Comparison of ENCODE assay signal across 16 cellular contexts in the genomic region with DNA sequence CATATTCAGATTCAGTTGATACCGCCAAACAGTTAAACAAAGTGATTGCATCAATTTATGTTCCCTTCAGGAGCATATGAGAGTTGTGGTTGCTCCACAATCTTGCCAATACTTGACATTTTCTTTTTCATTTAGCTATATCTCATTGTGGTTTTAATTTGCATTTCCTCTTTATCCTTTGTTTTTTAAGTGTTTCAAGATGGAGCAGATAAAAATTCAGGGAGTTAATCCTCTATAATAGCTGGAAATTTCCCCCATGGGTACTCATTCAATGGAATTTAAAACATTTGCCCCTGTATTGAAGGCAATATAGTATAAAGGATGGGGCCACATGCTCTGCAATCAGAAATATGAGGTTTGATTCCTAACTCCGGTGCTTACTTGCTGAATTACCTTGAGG. TPM values are rescaled to one million over a fixed set of nuclear protein-coding genes. Genes with fewer than 3 reads are reported as not detected.
A peak's percentile ranks its signal among the peaks of the same experiment; 100 is the strongest.
DNase-seq lines count a peak whose midpoint lies in the region; ATAC-seq and TF ChIP-seq lines count a peak whose summit lies in the region.
"Had no signal": no experiment of that assay in that cellular context is flagged by ENCODE, and none has a peak within 500 bp of the region (broad histone marks: within the 10 kb centered on the region; RNA-seq: fewer than 3 reads in every experiment).

No MANE protein-coding gene starts in this region.

- no peaks in the 10 kb centered on the region for H4K20me1 ChIP-seq in GM23248 (ENCODE audit: insufficient read depth)

- H3K9me3 ChIP-seq in CD8-positive, alpha-beta T cell (ENCODE audit: low read length): no peaks in the 10 kb centered on the region
- H3K9me3 ChIP-seq in GM23248 (ENCODE audit: low read depth): no peaks in the 10 kb centered on the region
- H3K9me3 ChIP-seq: prostate gland had no signal

- H3F3A ChIP-seq in GM23248 (ENCODE audit: insufficient read depth): peaks cover 5% of the 10 kb centered on the region; the same call in 1 of the 2 replicates

- H3K4me1 ChIP-seq in CD8-positive, alpha-beta T cell (ENCODE audit: insufficient read depth, low read length): peaks cover 7% of the 10 kb centered on the region
- peaks cover 7% of the 10 kb centered on the region; the same call in 1 of the 2 replicates for H3K4me1 ChIP-seq in GM23248 (ENCODE audit: insufficient read depth)
- H3K4me1 ChIP-seq: prostate gland had no signal

- H3K9ac ChIP-seq in GM23248: no peak overlapping the region

- H3K27me3 Mint-ChIP-seq in CD8-positive, alpha-beta T cell (ENCODE audit: low read depth): peaks cover 2% of the 10 kb centered on the region
- H3K27me3 Mint-ChIP-seq in WTC11 (ENCODE audit: low read depth): peaks cover 4% of the 10 kb centered on the region
- H3K27me3 Mint-ChIP-seq in naive thymus-derived CD8-positive, alpha-beta T cell: peaks cover 0 to 2% (median 0%) of the 10 kb centered on the region in 5 donors

- in situ Hi-C loops in GM23248 (cut with MboI): no loop called here

- H3K4me3 Mint-ChIP-seq in CD8-positive, alpha-beta T cell: peak overlapping the region; percentile 95
- peak overlapping the region; percentile 92 for H3K4me3 Mint-ChIP-seq in WTC11
- H3K4me3 Mint-ChIP-seq in naive thymus-derived CD8-positive, alpha-beta T cell: peak overlapping the region in 8 of 10 donors; percentile 88 to 97 (median 93)

- CTCF ChIA-PET in CD8-positive, alpha-beta T cell (lab: Charles Lee): interaction anchor here (0.7 to 1.9 kb wide), 2 partner anchors 39 to 52 kb away, joined by 5 to 6 read pairs; no protein-coding TSS in a partner anchor
- CTCF ChIA-PET in WTC11 (lab: Charles Lee): interaction anchor here (0.8 to 1.1 kb wide), 2 partner anchors 61 to 156 kb away, joined by 3 read pairs; no protein-coding TSS in a partner anchor

- peak overlapping the region; percentile 97 for H2AFZ ChIP-seq in GM23248

- H3K79me2 ChIP-seq in GM23248 (ENCODE audit: insufficient read depth): peaks cover 21% of the 10 kb centered on the region

- H3K9me2 ChIP-seq in GM23248 (ENCODE audit: insufficient read depth): no peaks in the 10 kb centered on the region

- no peak for DNase-seq in CD8-positive, alpha-beta T cell
- DNase-seq in GM23248: no peak
- DNase-seq in WTC11 (ENCODE audit: low spot score): no peak
- DNase-seq in naive thymus-derived CD8-positive, alpha-beta T cell: no peak
- DNase-seq in RKO (ENCODE audit: low spot score): no peak
- DNase-seq in omental fat pad (ENCODE audit: low spot score): no peak
- no peak for DNase-seq in GOT3 (lab: John Stamatoyannopoulos, UW)
- DNase-seq: activated CD4-positive, CD25-positive, alpha-beta regulatory T cell treated with anti-CD3 and anti-CD28 coated beads, Interleukin-2, amount 50 U/mL, for 72 hours; activated effector memory CD4-positive, alpha-beta T cell treated with Interleukin-2 at 50 U/mL for 16 hours; cerebellar nuclear complex; effector memory CD4-positive, alpha-beta T cell; NCI-H1930; SHP77 treated with DMSO at 0.1 percent for 48 hours; stimulated activated CD4-positive, alpha-beta T cell treated with anti-CD3 and anti-CD28 coated beads, Interleukin-4, amount 100 ng/mL, for 4 hours; T-helper 9 cell had no signal

- no peak overlapping the region for H3K27ac ChIP-seq in CD8-positive, alpha-beta T cell (ENCODE audit: low read depth, low read length)
- no peak overlapping the region for H3K27ac ChIP-seq in GM23248
- H3K27ac ChIP-seq: prostate gland had no signal

- POLR2A ChIA-PET in CD8-positive, alpha-beta T cell (lab: Charles Lee): no interaction called here
- POLR2A ChIA-PET in WTC11 (lab: Charles Lee): no interaction called here
- POLR2A ChIA-PET in naive thymus-derived CD8-positive, alpha-beta T cell (lab: Charles Lee): interaction anchor here (1.0 to 1.2 kb wide), 3 partner anchors 37 to 216 kb away, joined by 3 to 5 read pairs (median 4); a partner anchor contains a TSS

- peaks cover 29% of the 10 kb centered on the region for H3K4me1 Mint-ChIP-seq in CD8-positive, alpha-beta T cell (ENCODE audit: low read depth)
- peaks cover 18% of the 10 kb centered on the region for H3K4me1 Mint-ChIP-seq in WTC11
- peaks cover 9 to 32% (median 29%) of the 10 kb centered on the region in 4 donors for H3K4me1 Mint-ChIP-seq in naive thymus-derived CD8-positive, alpha-beta T cell

- H3K36me3 Mint-ChIP-seq in CD8-positive, alpha-beta T cell: peaks cover 4% of the 10 kb centered on the region
- H3K36me3 Mint-ChIP-seq in WTC11: no peaks in the 10 kb centered on the region
- H3K36me3 Mint-ChIP-seq in naive thymus-derived CD8-positive, alpha-beta T cell: no peaks in the 10 kb centered on the region

- no peaks in the 10 kb centered on the region for H3K9me3 Mint-ChIP-seq in CD8-positive, alpha-beta T cell
- peaks cover 4% of the 10 kb centered on the region; the same call in 1 of the 2 replicates for H3K9me3 Mint-ChIP-seq in WTC11
- H3K9me3 Mint-ChIP-seq in naive thymus-derived CD8-positive, alpha-beta T cell: no peaks in the 10 kb centered on the region

- 4 to 6% methylated on average over 2 of the region's 2 CpGs for WGBS in GM23248 (ENCODE audit: low coverage in 1 of 2, low lambda C conversion rate in 2 of 2, missing lambda C conversion rate in 2 of 2), 2 experiments

- no peaks in the 10 kb centered on the region for H3K36me3 ChIP-seq in CD8-positive, alpha-beta T cell (ENCODE audit: insufficient read depth, low read length)
- H3K36me3 ChIP-seq in GM23248 (ENCODE audit: low read depth): no peaks in the 10 kb centered on the region
- H3K36me3 ChIP-seq: prostate gland had no signal

- no peak overlapping the region for H3K4me3 ChIP-seq in CD8-positive, alpha-beta T cell (ENCODE audit: low read depth, low read length)
- H3K4me3 ChIP-seq in GM23248: no peak overlapping the region
- H3K4me3 ChIP-seq: prostate gland had no signal

- TF ChIP-seq CTCF in CD8-positive, alpha-beta T cell (IDR thresholded peaks at IDR 0.05): no peak
- TF ChIP-seq CTCF in WTC11 (IDR thresholded peaks at IDR 0.05) (no peak), omental fat pad (IDR thresholded peaks at IDR 0.05) (no peak)

- no peak overlapping the region for H3K27ac Mint-ChIP-seq in CD8-positive, alpha-beta T cell
- H3K27ac Mint-ChIP-seq in WTC11: peak overlapping the region; percentile 80
- peak overlapping the region in 3 of 10 donors; percentile 90 to 95 (median 91) for H3K27ac Mint-ChIP-seq in naive thymus-derived CD8-positive, alpha-beta T cell

- H3K4me2 ChIP-seq in GM23248 (ENCODE audit: unreplicated experiment): no peak overlapping the region

- H3K27me3 ChIP-seq in CD8-positive, alpha-beta T cell (ENCODE audit: insufficient read depth, low read length): no peaks in the 10 kb centered on the region
- no peaks in the 10 kb centered on the region for H3K27me3 ChIP-seq in GM23248 (replicated peaks; ENCODE audit: insufficient read depth)

- no peak for ATAC-seq in CD8-positive, alpha-beta T cell
- no peak for ATAC-seq in WTC11
- no peak for ATAC-seq in naive thymus-derived CD8-positive, alpha-beta T cell
- ATAC-seq in omental fat pad (ENCODE audit: low FRiP score): no peak

- intact Hi-C loops in CD8-positive, alpha-beta T cell (cut with DNase I, micrococcal nuclease): loop anchor here in 1 of 2 experiments (2.0 kb wide), 1 partner anchor 209 kb away; a partner anchor contains a TSS

TF ChIP-seq in WTC11, 78 proteins besides CTCF, POLR2A, EP300 and RAD21 (continues in another document):
- no peak for TF ChIP-seq TEAD4 (CRISPR knock-in tag; IDR thresholded peaks at IDR 0.05)
- TF ChIP-seq, protein P1, sequence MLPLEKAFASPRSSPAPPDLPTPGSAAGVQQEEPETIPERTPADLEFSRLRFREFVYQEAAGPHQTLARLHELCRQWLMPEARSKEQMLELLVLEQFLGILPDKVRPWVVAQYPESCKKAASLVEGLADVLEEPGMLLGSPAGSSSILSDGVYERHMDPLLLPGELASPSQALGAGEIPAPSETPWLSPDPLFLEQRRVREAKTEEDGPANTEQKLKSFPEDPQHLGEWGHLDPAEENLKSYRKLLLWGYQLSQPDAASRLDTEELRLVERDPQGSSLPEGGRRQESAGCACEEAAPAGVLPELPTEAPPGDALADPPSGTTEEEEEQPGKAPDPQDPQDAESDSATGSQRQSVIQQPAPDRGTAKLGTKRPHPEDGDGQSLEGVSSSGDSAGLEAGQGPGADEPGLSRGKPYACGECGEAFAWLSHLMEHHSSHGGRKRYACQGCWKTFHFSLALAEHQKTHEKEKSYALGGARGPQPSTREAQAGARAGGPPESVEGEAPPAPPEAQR (CRISPR knock-in tag; IDR thresholded peaks at IDR 0.05): no peak
- TF ChIP-seq JAZF1 (CRISPR knock-in tag; IDR thresholded peaks at IDR 0.05): no peak
- no peak for TF ChIP-seq ELF4 (CRISPR knock-in tag; IDR thresholded peaks at IDR 0.05; ENCODE audit: low read depth)
- TF ChIP-seq, protein P2, sequence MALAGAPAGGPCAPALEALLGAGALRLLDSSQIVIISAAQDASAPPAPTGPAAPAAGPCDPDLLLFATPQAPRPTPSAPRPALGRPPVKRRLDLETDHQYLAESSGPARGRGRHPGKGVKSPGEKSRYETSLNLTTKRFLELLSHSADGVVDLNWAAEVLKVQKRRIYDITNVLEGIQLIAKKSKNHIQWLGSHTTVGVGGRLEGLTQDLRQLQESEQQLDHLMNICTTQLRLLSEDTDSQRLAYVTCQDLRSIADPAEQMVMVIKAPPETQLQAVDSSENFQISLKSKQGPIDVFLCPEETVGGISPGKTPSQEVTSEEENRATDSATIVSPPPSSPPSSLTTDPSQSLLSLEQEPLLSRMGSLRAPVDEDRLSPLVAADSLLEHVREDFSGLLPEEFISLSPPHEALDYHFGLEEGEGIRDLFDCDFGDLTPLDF (CRISPR knock-in tag; IDR thresholded peaks at IDR 0.05): no peak
- TF ChIP-seq NFE2L1 (CRISPR knock-in tag; IDR thresholded peaks at IDR 0.05): no peak
- TF ChIP-seq NFYB (CRISPR knock-in tag; conservative IDR thresholded peaks at IDR 0.05; ENCODE audit: low read depth): no peak
- TF ChIP-seq ATF1 (CRISPR knock-in tag; IDR thresholded peaks at IDR 0.05): no peak

RNA-seq across cellular contexts. Expression of a gene that starts 1.1 kb away (rescaled TPM):
- total RNA-seq in CD8-positive, alpha-beta T cell: 1 to 10 TPM; 5.9 to 7.9 TPM
- 10.9 and 17.3 TPM in 2 replicates for total RNA-seq in GM23248 (2014; rRNA removed; shearing (Covaris generic))
- 19.6 and 20.1 TPM in 2 replicates for polyA plus RNA-seq in GM23248 (2016; fragmentation: Nextera tagmentation; extraction: Ambion mirVana)
- total RNA-seq in WTC11 (2021) (24.1 to 28.2 TPM (median 26.2 TPM) in 3 replicates), omental fat pad (10 to 100 TPM; 15.4 to 27.0 (median 17.3) TPM)
- total RNA-seq in naive thymus-derived CD8-positive, alpha-beta T cell: 10 to 100 TPM; 12.4 to 12.6 TPM
- 10 to 100 TPM in 1 of 3 donors, 1 to 10 TPM in 2; 5.8 to 11.1 (median 8.2) TPM for polyA plus RNA-seq in naive thymus-derived CD8-positive, alpha-beta T cell

RNA-seq across cellular contexts. Expression of a gene that starts 37.3 kb away (rescaled TPM):
- total RNA-seq in CD8-positive, alpha-beta T cell: 10 to 100 TPM; 66.7 to 69.3 TPM
- total RNA-seq in GM23248 (2014; rRNA removed; shearing (Covaris generic)): 24.5 and 40.2 TPM in 2 replicates
- polyA plus RNA-seq in GM23248 (2016; fragmentation: Nextera tagmentation; extraction: Ambion mirVana): 24.4 and 26.4 TPM in 2 replicates
- total RNA-seq in WTC11 (2021): 28.9 to 30.3 TPM (median 29.1 TPM) in 3 replicates
- 10 to 100 TPM; 74.2 to 78.8 TPM for total RNA-seq in naive thymus-derived CD8-positive, alpha-beta T cell
- polyA plus RNA-seq in naive thymus-derived CD8-positive, alpha-beta T cell: 10 to 100 TPM; 73.1 to 87.2 (median 79.1) TPM
- total RNA-seq in omental fat pad: 10 to 100 TPM; 30.4 to 58.1 (median 38.0) TPM
